ENCODE assay signal across 9 cellular contexts in genomic region chr4:166324321-166324720, GRCh38.
A peak's percentile ranks its signal among the peaks of the same experiment; 100 is the strongest.
DNase-seq lines count a peak whose midpoint lies in the region; ATAC-seq, FAIRE-seq and TF ChIP-seq lines count a peak whose summit lies in the region.
"Had no signal": no experiment of that assay in that cellular context is flagged by ENCODE, and none has a peak within 500 bp of the region (broad histone marks: within the 10 kb centered on the region; RNA-seq: fewer than 3 reads in every experiment).

No MANE protein-coding gene starts in this region.

- TF ChIP-seq CTCF in Calu3 (IDR thresholded peaks at IDR 0.05; ENCODE audit: unreplicated experiment) (peak; percentile 13), OCI-LY3 (IDR thresholded peaks at IDR 0.05; ENCODE audit: low read depth, low read length) (peak; percentile 97), foreskin keratinocyte (conservative IDR thresholded peaks at IDR 0.05) (peak; percentile 63), esophagus muscularis mucosa (IDR thresholded peaks at IDR 0.05) (no peak)

- no peak for TF ChIP-seq POLR2A in esophagus muscularis mucosa (IDR thresholded peaks at IDR 0.05; ENCODE audit: low read depth)

- ATAC-seq in foreskin keratinocyte (peak; percentile 57), left lobe of liver (no peak)

- H3K4me2 ChIP-seq in OCI-LY3 (ENCODE audit: low read length), result peak overlapping the region; percentile 20

- no peak overlapping the region for H3K4me3 Mint-ChIP-seq in Calu3 (ENCODE audit: low read depth, unreplicated experiment)
- H3K4me3 Mint-ChIP-seq: immature natural killer cell had no signal

- no peak overlapping the region for H3K9ac ChIP-seq in OCI-LY3 (ENCODE audit: low read length)

- 42% methylated on average over 4 of the region's 4 CpGs for WGBS in esophagus muscularis mucosa

- CTCF ChIA-PET in Calu3 (lab: Charles Lee), result no interaction called here

- H3K4me3 ChIP-seq in OCI-LY3 (ENCODE audit: low read length), result no peak overlapping the region
- no peak overlapping the region for H3K4me3 ChIP-seq in esophagus muscularis mucosa

- intact Hi-C loops in Calu3 (cut with micrococcal nuclease; ENCODE audit: unreplicated experiment), result loop anchor here (1.0 to 10.0 kb wide), 3 partner anchors 157 to 690 kb away; no protein-coding TSS in a partner anchor
- intact Hi-C loops in esophagus muscularis mucosa (cut with DNase I), result no loop called here

- no peak overlapping the region for H2AFZ ChIP-seq in OCI-LY3 (ENCODE audit: low read depth, low read length)

- H3K9me3 ChIP-seq in OCI-LY3 (ENCODE audit: insufficient read depth, low read length) (no peaks in the 10 kb centered on the region), esophagus muscularis mucosa (no peaks in the 10 kb centered on the region)

- peak; percentile 50 for DNase-seq in Calu3
- peak; percentile 32 for DNase-seq in H4 (ENCODE audit: low spot score)
- peak in 1 of 2 donors; percentile 15 for DNase-seq in foreskin keratinocyte
- no peak for DNase-seq in amniotic stem cell (lab: John Stamatoyannopoulos, UW)
- no peak for DNase-seq in esophagus muscularis mucosa (ENCODE audit: extremely low spot score)
- no peak for DNase-seq in urothelium cell line (ENCODE audit: low spot score)
- DNase-seq in left lobe of liver (ENCODE audit: low spot score), result no peak
- DNase-seq: immature natural killer cell had no signal

- H3K27me3 ChIP-seq in OCI-LY3 (ENCODE audit: low read depth, low read length) (no peaks in the 10 kb centered on the region), foreskin keratinocyte (no peaks in the 10 kb centered on the region), esophagus muscularis mucosa (no peaks in the 10 kb centered on the region)

- TF ChIP-seq EP300 in esophagus muscularis mucosa (IDR thresholded peaks at IDR 0.05), result no peak

- peaks cover 2% of the 10 kb centered on the region for H3K9me3 Mint-ChIP-seq in Calu3 (ENCODE audit: low read depth, unreplicated experiment)

- no TSS peak for BruUV-seq in Calu3 (replicated peaks; lab: Mats Ljungman, UMichigan)

- H4K20me1 ChIP-seq in OCI-LY3 (ENCODE audit: insufficient read depth, low read length), result no peaks in the 10 kb centered on the region

- H3K4me1 ChIP-seq in OCI-LY3 (ENCODE audit: low read length) (peaks cover 4% of the 10 kb centered on the region; the same call in 1 of the 2 replicates), foreskin keratinocyte (peaks cover 1% of the 10 kb centered on the region), esophagus muscularis mucosa (no peaks in the 10 kb centered on the region)

- no peaks in the 10 kb centered on the region for H3K27me3 Mint-ChIP-seq in Calu3 (ENCODE audit: unreplicated experiment)

- H3K4me1 Mint-ChIP-seq in Calu3 (ENCODE audit: low read depth, unreplicated experiment), result peaks cover 3% of the 10 kb centered on the region
- H3K4me1 Mint-ChIP-seq: immature natural killer cell had no signal

- no peak overlapping the region for H3K27ac ChIP-seq in OCI-LY3 (ENCODE audit: low read length)
- no peak overlapping the region for H3K27ac ChIP-seq in foreskin keratinocyte
- H3K27ac ChIP-seq in esophagus muscularis mucosa (replicated peaks in 1 of 4), result no peak overlapping the region

- no peaks in the 10 kb centered on the region for H3K79me2 ChIP-seq in OCI-LY3 (ENCODE audit: low read length)

- no peak for FAIRE-seq in urothelium cell line (lab: Jason Lieb, UNC)

- H3K36me3 Mint-ChIP-seq in Calu3 (ENCODE audit: insufficient read depth, unreplicated experiment), result no peaks in the 10 kb centered on the region
- H3K36me3 Mint-ChIP-seq: immature natural killer cell had no signal

- H3K36me3 ChIP-seq in OCI-LY3 (replicated peaks; ENCODE audit: low read depth, low read length) (no peaks in the 10 kb centered on the region), esophagus muscularis mucosa (no peaks in the 10 kb centered on the region)

- H3K27ac Mint-ChIP-seq in Calu3 (ENCODE audit: unreplicated experiment), result no peak overlapping the region
- H3K27ac Mint-ChIP-seq: immature natural killer cell had no signal

Comparison
In these comparisons a context has a peak if more than half of its experiments do, and no peak if none do; other contexts are left out.
1. DNase-seq: peak in Calu3 (single experiment) and H4 (single experiment); none in amniotic stem cell (single experiment), esophagus muscularis mucosa (single experiment), urothelium cell line (single experiment) and left lobe of liver (single experiment).
2. CTCF ChIP-seq: peak in Calu3 (single experiment), OCI-LY3 (single experiment) and foreskin keratinocyte (single experiment); none in esophagus muscularis mucosa (0 of 3).